ENCODE assay signal across 8 cellular contexts in the genomic region with DNA sequence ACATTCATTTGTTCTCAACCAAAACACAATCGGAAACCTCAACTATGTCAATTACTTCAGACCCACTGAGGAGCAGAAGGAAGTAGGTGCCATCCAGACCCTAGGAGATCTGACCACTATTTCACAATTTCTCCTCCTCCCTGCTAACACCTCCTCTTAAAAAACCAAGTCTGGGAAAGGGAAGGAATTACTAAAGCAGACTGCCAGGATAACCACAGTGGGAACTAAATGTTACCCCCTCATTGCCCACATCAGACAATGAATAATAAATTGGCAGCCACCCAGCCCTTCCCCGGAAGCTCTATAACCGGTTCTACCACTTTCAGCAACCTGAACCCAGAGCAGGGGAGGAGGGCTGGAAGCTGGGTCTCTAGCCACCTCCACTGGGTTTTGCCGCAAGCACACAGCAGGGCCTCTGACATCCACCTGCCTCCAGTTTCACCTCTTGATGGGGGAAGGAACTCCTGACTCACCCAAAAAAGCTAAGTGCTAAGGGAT. TPM values are rescaled to one million over a fixed set of nuclear protein-coding genes. Genes with fewer than 3 reads are reported as not detected.
DNase-seq lines count a peak whose midpoint lies in the region; ATAC-seq and TF ChIP-seq lines count a peak whose summit lies in the region.

No MANE protein-coding gene starts in this region.

- no peaks in the 10 kb centered on the region for H3K9me3 ChIP-seq in left ventricle myocardium inferior (replicated peaks)
- H3K9me3 ChIP-seq in SJSA1 (replicated peaks): no peaks in the 10 kb centered on the region
- H3K9me3 ChIP-seq in suprapubic skin: no peaks in the 10 kb centered on the region

- in situ Hi-C loops in GM13977 (cut with MboI; ENCODE audit: low pct_unique_long_range_greater_than_20kb, low sequenced_read_pairs, unreplicated experiment): no loop called here

- no peak overlapping the region for H2AK5ac ChIP-seq in mesendoderm (ENCODE audit: low read length)

- H3K56ac ChIP-seq in mesendoderm (ENCODE audit: low read length): peak overlapping the region; percentile 38

- H4K5ac ChIP-seq in mesendoderm (ENCODE audit: low read length): no peak overlapping the region

- intact Hi-C loops in Right ventricle myocardium superior (cut with DNase I): no loop called here
- intact Hi-C loops in left ventricle myocardium inferior (cut with micrococcal nuclease): loop anchor here (10.0 kb wide), 1 partner anchor 113 kb away; no protein-coding TSS in a partner anchor

- no peak overlapping the region for H3K9ac ChIP-seq in mesendoderm (ENCODE audit: low read length)

- no peak for TF ChIP-seq CTCF in left ventricle myocardium inferior (IDR thresholded peaks at IDR 0.05; ENCODE audit: borderline replicate concordance)
- no peak for TF ChIP-seq CTCF in suprapubic skin (IDR thresholded peaks at IDR 0.05)
- TF ChIP-seq CTCF in GM13977 (IDR thresholded peaks at IDR 0.05; ENCODE audit: extremely low read depth, insufficient read depth, missing control alignments): no peak

- H3K4me1 ChIP-seq in left ventricle myocardium inferior (peaks cover 21% of the 10 kb centered on the region), SJSA1 (replicated peaks) (peaks cover 16% of the 10 kb centered on the region), mesendoderm (ENCODE audit: control insufficient read depth, low read depth, low read length) (peaks cover 21% of the 10 kb centered on the region), suprapubic skin (peaks cover 33% of the 10 kb centered on the region)

- H3K36me3 ChIP-seq in left ventricle myocardium inferior (peaks cover 22% of the 10 kb centered on the region), SJSA1 (peaks cover 15% of the 10 kb centered on the region), mesendoderm (ENCODE audit: control insufficient read depth, insufficient read depth, low read length) (no peaks in the 10 kb centered on the region), suprapubic skin (peaks cover 13% of the 10 kb centered on the region)

- TF ChIP-seq EP300 in suprapubic skin (IDR thresholded peaks at IDR 0.05): no peak

- H3K4ac ChIP-seq in mesendoderm (ENCODE audit: low read depth, low read length): no peak overlapping the region

- TF ChIP-seq POLR2A in suprapubic skin (IDR thresholded peaks at IDR 0.05): no peak

- H2BK15ac ChIP-seq in mesendoderm (replicated peaks; ENCODE audit: low read depth): no peak overlapping the region

- H4K8ac ChIP-seq in mesendoderm (ENCODE audit: low read depth, low read length): no peak overlapping the region

- no peak overlapping the region for H3K18ac ChIP-seq in mesendoderm (ENCODE audit: low read length)

- H3K4me3 ChIP-seq in left ventricle myocardium inferior (no peak overlapping the region), SJSA1 (no peak overlapping the region), mesendoderm (ENCODE audit: low read length) (no peak overlapping the region), suprapubic skin (no peak overlapping the region)

- no peaks in the 10 kb centered on the region for H3K79me2 ChIP-seq in mesendoderm (ENCODE audit: control insufficient read depth, insufficient read depth, low read length)

- no peak overlapping the region for H2BK120ac ChIP-seq in mesendoderm (ENCODE audit: low read depth, low read length)

- H3K27ac ChIP-seq in left ventricle myocardium inferior (replicated peaks): no peak overlapping the region
- H3K27ac ChIP-seq in SJSA1: peak overlapping the region; percentile 7; the same call in 1 of the 2 replicates
- H3K27ac ChIP-seq in mesendoderm (ENCODE audit: low read depth, low read length): no peak overlapping the region
- peak overlapping the region; percentile 50 for H3K27ac ChIP-seq in suprapubic skin

- H2BK5ac ChIP-seq in mesendoderm (ENCODE audit: low read length): peak overlapping the region; percentile 45

- no peak overlapping the region for H3K4me2 ChIP-seq in mesendoderm (ENCODE audit: low read length)

- peak; percentile 32 for ATAC-seq in Right ventricle myocardium superior (ENCODE audit: poor library complexity)

- no CpG with 5 or more reads among the region's 4 CpGs for WGBS in mesendoderm (ENCODE audit: extremely low coverage, insufficient coverage, low lambda C conversion rate)
- WGBS in suprapubic skin: 21% methylated on average over 4 of the region's 4 CpGs

- no peaks in the 10 kb centered on the region for H3K27me3 ChIP-seq in left ventricle myocardium inferior (ENCODE audit: low read depth)
- no peaks in the 10 kb centered on the region for H3K27me3 ChIP-seq in SJSA1 (replicated peaks)
- no peaks in the 10 kb centered on the region for H3K27me3 ChIP-seq in mesendoderm (ENCODE audit: insufficient read depth, low read length, poor library complexity)
- no peaks in the 10 kb centered on the region for H3K27me3 ChIP-seq in suprapubic skin

- DNase-seq in Right ventricle myocardium superior (no peak), left ventricle myocardium inferior (no peak), SJSA1 (ENCODE audit: low read depth in 1 of 2, low spot score in 2 of 2) (peak in 1 of 2 experiments; percentile 56), amniotic epithelial cell (ENCODE audit: low read depth) (peak; percentile 96), mesendoderm (peak; percentile 93), suprapubic skin (ENCODE audit: low spot score in 2 of 2) (no peak), DMS 273 (lab: John Stamatoyannopoulos, UW; ENCODE audit: unreplicated experiment) (no peak), GM13977 (ENCODE audit: low spot score) (no peak)

- H3K79me1 ChIP-seq in mesendoderm (ENCODE audit: low read length): peaks cover 7% of the 10 kb centered on the region

- H3K23ac ChIP-seq in mesendoderm (ENCODE audit: low read length): no peak overlapping the region

RNA-seq across cellular contexts. Expression of gene C15orf62, which starts 17.6 kb away (rescaled TPM):
- 0.16 TPM for total RNA-seq in Right ventricle myocardium superior
- 0.30 TPM for total RNA-seq in left ventricle myocardium inferior
- 0.03 TPM in 1 of 2 replicates, not detected in the other for total RNA-seq in SJSA1 (2014; rRNA removed; shearing (Covaris generic))
- 0.07 TPM for polyA plus RNA-seq in mesendoderm (2013, experiment 1 of 2)
- 0.15 TPM for polyA plus RNA-seq in mesendoderm (2013, experiment 2 of 2)
- total RNA-seq in suprapubic skin: 10 to 100 TPM in 3 of 4 donors, 1 to 10 TPM in 1; 6.8 to 25.2 (median 19.6) TPM

RNA-seq across cellular contexts. Expression of gene ZFYVE19, which starts 19.5 kb away (rescaled TPM):
- total RNA-seq in Right ventricle myocardium superior (26.4 TPM), left ventricle myocardium inferior (24.7 TPM), suprapubic skin (10 to 100 TPM; 33.3 to 57.1 (median 37.9) TPM)
- total RNA-seq in SJSA1 (2014; rRNA removed; shearing (Covaris generic)): 33.8 and 39.2 TPM in 2 replicates
- 6.6 TPM for polyA plus RNA-seq in mesendoderm (2013, experiment 1 of 2)
- polyA plus RNA-seq in mesendoderm (2013, experiment 2 of 2): 7.2 TPM

RNA-seq across cellular contexts. Expression of gene DNAJC17, which starts 19.9 kb away (rescaled TPM):
- total RNA-seq in Right ventricle myocardium superior: 16.1 TPM
- total RNA-seq in left ventricle myocardium inferior: 16.0 TPM
- total RNA-seq in SJSA1 (2014; rRNA removed; shearing (Covaris generic)): 51.5 and 51.7 TPM in 2 replicates
- 52.5 TPM for polyA plus RNA-seq in mesendoderm (2013, experiment 1 of 2)
- 49.3 TPM for polyA plus RNA-seq in mesendoderm (2013, experiment 2 of 2)
- 10 to 100 TPM; 20.4 to 40.2 (median 30.3) TPM for total RNA-seq in suprapubic skin

RNA-seq across cellular contexts. Expression of gene GCHFR, which starts 23.5 kb away (rescaled TPM):
- total RNA-seq in Right ventricle myocardium superior (6.5 TPM), left ventricle myocardium inferior (7.1 TPM), suprapubic skin (10 to 100 TPM; 39.4 to 70.3 (median 56.2) TPM)
- 0.22 and 1.4 TPM in 2 replicates for total RNA-seq in SJSA1 (2014; rRNA removed; shearing (Covaris generic))
- polyA plus RNA-seq in mesendoderm (2013, experiment 1 of 2): 14.0 TPM
- polyA plus RNA-seq in mesendoderm (2013, experiment 2 of 2): 13.5 TPM

RNA-seq across cellular contexts. Expression of gene RMDN3, which starts 32.3 kb away (rescaled TPM):
- total RNA-seq in Right ventricle myocardium superior (17.3 TPM), left ventricle myocardium inferior (20.3 TPM), suprapubic skin (10 to 100 TPM; 25.4 to 44.8 (median 35.6) TPM)
- total RNA-seq in SJSA1 (2014; rRNA removed; shearing (Covaris generic)): 23.8 and 37.7 TPM in 2 replicates
- 15.9 TPM for polyA plus RNA-seq in mesendoderm (2013, experiment 1 of 2)
- polyA plus RNA-seq in mesendoderm (2013, experiment 2 of 2): 15.9 TPM

Comparison
In these comparisons a context has a peak if more than half of its experiments do, and no peak if none do; other contexts are left out.
1. DNase-seq: peak in amniotic epithelial cell (single experiment) and mesendoderm (single experiment); none in Right ventricle myocardium superior (single experiment), left ventricle myocardium inferior (single experiment), suprapubic skin (0 of 2), DMS 273 (single experiment) and GM13977 (single experiment).
2. H3K27ac ChIP-seq: peak in SJSA1 (single experiment) and suprapubic skin (single experiment); none in left ventricle myocardium inferior (single experiment) and mesendoderm (single experiment).